Comparison of ENCODE assay signal across 8 cellular contexts in genomic region chr19:32405431-32406160, GRCh38. TPM values are rescaled to one million over a fixed set of nuclear protein-coding genes. Genes with fewer than 3 reads are reported as not detected.
A peak's percentile ranks its signal among the peaks of the same experiment; 100 is the strongest.
DNase-seq lines count a peak whose midpoint lies in the region; ATAC-seq and TF ChIP-seq lines count a peak whose summit lies in the region.

Gene DPY19L3 (plus strand): TSS chr19:32405770. CDS start chr19:32408254, 2,484 bp downstream.

- H3K4me3 Mint-ChIP-seq in CD8-positive, alpha-beta memory T cell: peak within 1 kb of the TSS; percentile 87 to 92 (median 89)

- CTCF ChIA-PET in CD8-positive, alpha-beta memory T cell (lab: Charles Lee): interaction anchor here (1.6 kb wide), 1 partner anchor 60 kb away, joined by 5 read pairs; the partner anchor contains the start of gene ZNF507

- H3K9me3 Mint-ChIP-seq in CD8-positive, alpha-beta memory T cell: no peaks in the 10 kb centered on the region

- H3K27ac ChIP-seq in CD8-positive, alpha-beta memory T cell (ENCODE audit: low read depth, low read length): peak within 1 kb of the TSS; percentile 88
- peak within 1 kb of the TSS; percentile 99 for H3K27ac ChIP-seq in lower lobe of right lung

- H3K4me3 ChIP-seq in CD8-positive, alpha-beta memory T cell (ENCODE audit: low read length): peak within 1 kb of the TSS; percentile 78
- H3K4me3 ChIP-seq in lower lobe of right lung: peak within 1 kb of the TSS; percentile 84

- ATAC-seq in GM19455 (IDR thresholded peaks at IDR 0.05; ENCODE audit: unreplicated experiment) (peak; percentile 97), lower lobe of right lung (peak; percentile 98)

- intact Hi-C loops in lower lobe of right lung (cut with DNase I): no loop called here

- H3K9me3 ChIP-seq in CD8-positive, alpha-beta memory T cell (ENCODE audit: low read length): no peaks in the 10 kb centered on the region
- no peaks in the 10 kb centered on the region for H3K9me3 ChIP-seq in lower lobe of right lung

- no peaks in the 10 kb centered on the region for H3K27me3 Mint-ChIP-seq in CD8-positive, alpha-beta memory T cell

- peak within 1 kb of the TSS; percentile 75 to 97 (median 92) for H3K27ac Mint-ChIP-seq in CD8-positive, alpha-beta memory T cell

- no peaks in the 10 kb centered on the region for H3K36me3 ChIP-seq in CD8-positive, alpha-beta memory T cell (ENCODE audit: insufficient read depth, low read length)
- peaks cover 15% of the 10 kb centered on the region for H3K36me3 ChIP-seq in lower lobe of right lung

- POLR2A ChIA-PET in CD8-positive, alpha-beta memory T cell (lab: Charles Lee): interaction anchor here (0.7 to 1.2 kb wide), 3 partner anchors 19 to 176 kb away, joined by 3 to 11 read pairs (median 9); partner anchors contain the start of genes PDCD5 and ZNF507

- peaks cover 19% of the 10 kb centered on the region for H3K4me1 ChIP-seq in CD8-positive, alpha-beta memory T cell (ENCODE audit: insufficient read depth, low read length)
- H3K4me1 ChIP-seq in lower lobe of right lung: peaks cover 22% of the 10 kb centered on the region

- DNase-seq in CD8-positive, alpha-beta memory T cell: peak; percentile 82 to 92 (median 85)
- DNase-seq in HK-2 (ENCODE audit: unreplicated experiment) (peak; percentile 95), NCI-H82 treated with DMSO at 0.1 percent for 48 hours (lab: John Stamatoyannopoulos, UW; ENCODE audit: unreplicated experiment) (peak; percentile 81), lower lobe of right lung (peak; percentile 98)
- peak; percentile 64 to 83 for DNase-seq in activated CD8-positive, alpha-beta memory T cell treated with anti-CD3 and anti-CD28 coated beads for 1 hour (ENCODE audit: extremely low read depth in 1 of 2, low read depth in 1 of 2)
- DNase-seq in effector CD4-positive, alpha-beta T cell: peak; percentile 76
- DNase-seq in stimulated activated CD4-positive, alpha-beta T cell treated with anti-CD3 and anti-CD28 coated beads, TNF-alpha, amount 100 ng/mL, for 1 hour (ENCODE audit: low read depth in 3 of 3, low spot score in 1 of 3): peak; percentile 65 to 91 (median 78)

- H3K4me1 Mint-ChIP-seq in CD8-positive, alpha-beta memory T cell: peaks cover 10 to 38% (median 25%) of the 10 kb centered on the region in 3 donors

- H3K36me3 Mint-ChIP-seq in CD8-positive, alpha-beta memory T cell: peaks cover 0 to 20% (median 6%) of the 10 kb centered on the region in 3 donors

- TF ChIP-seq CTCF in lower lobe of right lung (IDR thresholded peaks at IDR 0.05): no peak

- H3K27me3 ChIP-seq in CD8-positive, alpha-beta memory T cell (ENCODE audit: insufficient read depth, low read length, poor library complexity, severe bottlenecking): no peaks in the 10 kb centered on the region
- no peaks in the 10 kb centered on the region for H3K27me3 ChIP-seq in lower lobe of right lung (ENCODE audit: low read depth)

RNA-seq across cellular contexts. Expression of gene DPY19L3, which starts in this region (rescaled TPM):
- 10 to 100 TPM; 21.6 to 25.0 TPM for total RNA-seq in CD8-positive, alpha-beta memory T cell
- polyA plus RNA-seq in CD8-positive, alpha-beta memory T cell: 2.7 TPM
- 24.9 TPM for total RNA-seq in lower lobe of right lung

Comparison
In these comparisons a context has a peak if more than half of its experiments do, and no peak if none do; other contexts are left out.
1. Peak in every context shown above with its lines: DNase-seq, ATAC-seq, H3K4me3 ChIP-seq and H3K27ac ChIP-seq.